17 cellular contexts compared by ENCODE assay signal in genomic region chr4:22504931-22505330, GRCh38.
"Had no signal": no experiment of that assay in that cellular context is flagged by ENCODE, and none has a peak within 500 bp of the region (broad histone marks: within the 10 kb centered on the region; RNA-seq: fewer than 3 reads in every experiment).

No MANE protein-coding gene starts in this region.

- H3K4me1 ChIP-seq: ascending aorta had no signal

- H3K4me3 ChIP-seq: ascending aorta, tibial artery had no signal

- ATAC-seq: activated CD4-positive, CD25-positive, alpha-beta regulatory T cell treated with anti-CD3 and anti-CD28 coated beads, Interleukin-2, amount 50 U/mL, for 24 hours; activated naive CD8-positive, alpha-beta T cell treated with anti-CD3 and anti-CD28 coated beads, Interleukin-2, amount 50 U/mL, for 24 hours; left lobe of liver; stimulated activated naive CD8-positive, alpha-beta T cell treated with anti-CD3 and anti-CD28 coated beads, Interleukin-15, Interleukin-2, amounts not matched to agents 100 U/mL and 50 U/mL, for 24 hours had no signal

- H3K4me3 Mint-ChIP-seq: activated CD4-positive, alpha-beta T cell treated with anti-CD3 and anti-CD28 coated beads, Interleukin-2, amount 10 ng/mL, durations not matched to agents 7 days and 5 days; activated naive CD4-positive, alpha-beta T cell treated with anti-CD3 and anti-CD28 coated beads, Interleukin-2, amount 10 ng/mL, durations not matched to agents 7 days and 5 days; activated naive CD8-positive, alpha-beta T cell treated with anti-CD3 and anti-CD28 coated beads, Interleukin-2, amount 50 U/mL, for 24 hours; nephron had no signal

- H3K27me3 Mint-ChIP-seq: activated CD4-positive, alpha-beta T cell treated with anti-CD3 and anti-CD28 coated beads, Interleukin-2, amount 10 ng/mL, durations not matched to agents 7 days and 5 days; activated naive CD4-positive, alpha-beta T cell treated with anti-CD3 and anti-CD28 coated beads, Interleukin-2, amount 10 ng/mL, durations not matched to agents 7 days and 5 days; activated naive CD8-positive, alpha-beta T cell treated with anti-CD3 and anti-CD28 coated beads, Interleukin-2, amount 50 U/mL, for 24 hours had no signal

- H3K9me3 ChIP-seq: ascending aorta, tibial artery had no signal

- H3K27me3 ChIP-seq: ascending aorta, tibial artery had no signal

- H3K36me3 ChIP-seq: ascending aorta, tibial artery had no signal

- H3K9me3 Mint-ChIP-seq: activated CD4-positive, alpha-beta T cell treated with anti-CD3 and anti-CD28 coated beads, Interleukin-2, amount 10 ng/mL, durations not matched to agents 7 days and 5 days; activated naive CD4-positive, alpha-beta T cell treated with anti-CD3 and anti-CD28 coated beads, Interleukin-2, amount 10 ng/mL, durations not matched to agents 7 days and 5 days; activated naive CD8-positive, alpha-beta T cell treated with anti-CD3 and anti-CD28 coated beads, Interleukin-2, amount 50 U/mL, for 24 hours; nephron had no signal

- DNase-seq: activated CD4-positive, alpha-beta T cell treated with anti-CD3 and anti-CD28 coated beads, Interleukin-2, amount 10 ng/mL, durations not matched to agents 7 days and 5 days; activated CD8-positive, alpha-beta memory T cell treated with anti-CD3 and anti-CD28 coated beads, Interleukin-2, amount 50 U/mL, for 4 hours; activated effector memory CD4-positive, alpha-beta T cell treated with Interleukin-2 at 50 U/mL for 16 hours; activated naive CD4-positive, alpha-beta T cell treated with anti-CD3 and anti-CD28 coated beads, Interleukin-2, amount 10 ng/mL, durations not matched to agents 7 days and 5 days; activated naive CD8-positive, alpha-beta T cell treated with anti-CD3 and anti-CD28 coated beads, Interleukin-2, amount 50 U/mL, for 24 hours; activated T-cell treated with anti-CD3 and anti-CD28 coated beads, Interleukin-2, amount 50 U/mL, for 48 hours; effector CD4-positive, alpha-beta T cell; islet precursor cell; midbrain; stimulated activated CD4-positive, alpha-beta T cell treated with anti-CD3 and anti-CD28 coated beads, Interleukin-1b, Interleukin-23, amount 100 ng/mL, for 48 hours; stimulated activated naive CD8-positive, alpha-beta T cell treated with anti-CD3 and anti-CD28 coated beads, Interleukin-15, Interleukin-2, amounts not matched to agents 100 U/mL and 50 U/mL, for 24 hours; T1000; tibial artery had no signal

- H3K27ac Mint-ChIP-seq: activated CD4-positive, alpha-beta T cell treated with anti-CD3 and anti-CD28 coated beads, Interleukin-2, amount 10 ng/mL, durations not matched to agents 7 days and 5 days; activated naive CD4-positive, alpha-beta T cell treated with anti-CD3 and anti-CD28 coated beads, Interleukin-2, amount 10 ng/mL, durations not matched to agents 7 days and 5 days; activated naive CD8-positive, alpha-beta T cell treated with anti-CD3 and anti-CD28 coated beads, Interleukin-2, amount 50 U/mL, for 24 hours; nephron had no signal

- H3K27ac ChIP-seq: ascending aorta, tibial artery had no signal
